ENCODE assay signal across 1 cellular context in genomic region chr14:104976198-104977007, GRCh38.
TF ChIP-seq lines count a peak whose summit lies in the region.

No MANE protein-coding gene starts in this region.

TF ChIP-seq in HepG2, 621 proteins besides CTCF, POLR2A, EP300 and RAD21 (continued from another document):
- TF ChIP-seq ZNF598 (CRISPR knock-in tag; IDR thresholded peaks at IDR 0.05; ENCODE audit: borderline replicate concordance) (0 out of 2 replicates have a peak, but pooled peaks have one; percentile 39), CREB1 (IDR thresholded peaks at IDR 0.05) (no peak), CREB1 (CRISPR knock-in tag; IDR thresholded peaks at IDR 0.05) (no peak), NR2F2 (IDR thresholded peaks at IDR 0.05; ENCODE audit: borderline replicate concordance, low read depth) (no peak)
- TF ChIP-seq, protein P1, sequence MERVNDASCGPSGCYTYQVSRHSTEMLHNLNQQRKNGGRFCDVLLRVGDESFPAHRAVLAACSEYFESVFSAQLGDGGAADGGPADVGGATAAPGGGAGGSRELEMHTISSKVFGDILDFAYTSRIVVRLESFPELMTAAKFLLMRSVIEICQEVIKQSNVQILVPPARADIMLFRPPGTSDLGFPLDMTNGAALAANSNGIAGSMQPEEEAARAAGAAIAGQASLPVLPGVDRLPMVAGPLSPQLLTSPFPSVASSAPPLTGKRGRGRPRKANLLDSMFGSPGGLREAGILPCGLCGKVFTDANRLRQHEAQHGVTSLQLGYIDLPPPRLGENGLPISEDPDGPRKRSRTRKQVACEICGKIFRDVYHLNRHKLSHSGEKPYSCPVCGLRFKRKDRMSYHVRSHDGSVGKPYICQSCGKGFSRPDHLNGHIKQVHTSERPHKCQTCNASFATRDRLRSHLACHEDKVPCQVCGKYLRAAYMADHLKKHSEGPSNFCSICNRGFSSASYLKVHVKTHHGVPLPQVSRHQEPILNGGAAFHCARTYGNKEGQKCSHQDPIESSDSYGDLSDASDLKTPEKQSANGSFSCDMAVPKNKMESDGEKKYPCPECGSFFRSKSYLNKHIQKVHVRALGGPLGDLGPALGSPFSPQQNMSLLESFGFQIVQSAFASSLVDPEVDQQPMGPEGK (CRISPR knock-in tag; IDR thresholded peaks at IDR 0.05): 0 out of 2 replicates have a peak, but pooled peaks have one; percentile 13
- TF ChIP-seq, protein P2, sequence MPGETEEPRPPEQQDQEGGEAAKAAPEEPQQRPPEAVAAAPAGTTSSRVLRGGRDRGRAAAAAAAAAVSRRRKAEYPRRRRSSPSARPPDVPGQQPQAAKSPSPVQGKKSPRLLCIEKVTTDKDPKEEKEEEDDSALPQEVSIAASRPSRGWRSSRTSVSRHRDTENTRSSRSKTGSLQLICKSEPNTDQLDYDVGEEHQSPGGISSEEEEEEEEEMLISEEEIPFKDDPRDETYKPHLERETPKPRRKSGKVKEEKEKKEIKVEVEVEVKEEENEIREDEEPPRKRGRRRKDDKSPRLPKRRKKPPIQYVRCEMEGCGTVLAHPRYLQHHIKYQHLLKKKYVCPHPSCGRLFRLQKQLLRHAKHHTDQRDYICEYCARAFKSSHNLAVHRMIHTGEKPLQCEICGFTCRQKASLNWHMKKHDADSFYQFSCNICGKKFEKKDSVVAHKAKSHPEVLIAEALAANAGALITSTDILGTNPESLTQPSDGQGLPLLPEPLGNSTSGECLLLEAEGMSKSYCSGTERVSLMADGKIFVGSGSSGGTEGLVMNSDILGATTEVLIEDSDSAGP (CRISPR knock-in tag; IDR thresholded peaks at IDR 0.05; ENCODE audit: borderline replicate concordance): peak; percentile 69
TF ChIP-seq in HepG2: peak in this region for 57.
